Comparison of ENCODE assay signal across 9 cellular contexts in genomic region chr4:121252224-121252806, GRCh38.
DNase-seq lines count a peak whose midpoint lies in the region; ATAC-seq and TF ChIP-seq lines count a peak whose summit lies in the region.
"Had no signal": no experiment of that assay in that cellular context is flagged by ENCODE, and none has a peak within 500 bp of the region (broad histone marks: within the 10 kb centered on the region; RNA-seq: fewer than 3 reads in every experiment).

No MANE protein-coding gene starts in this region.

- peaks cover 16% of the 10 kb centered on the region for H3K36me3 Mint-ChIP-seq in activated CD8-positive, alpha-beta memory T cell treated with anti-CD3 and anti-CD28 coated beads, Interleukin-2, amount 10 ng/mL, durations not matched to agents 7 days and 5 days

- H3K27ac Mint-ChIP-seq in activated CD8-positive, alpha-beta memory T cell treated with anti-CD3 and anti-CD28 coated beads, Interleukin-2, amount 10 ng/mL, durations not matched to agents 7 days and 5 days, result peak overlapping the region; percentile 71

- peak; percentile 36 for ATAC-seq in HG02885 (IDR thresholded peaks at IDR 0.05; ENCODE audit: poor library complexity, unreplicated experiment)
- no peak for ATAC-seq in activated CD8-positive, alpha-beta memory T cell treated with anti-CD3 and anti-CD28 coated beads, Interleukin-2, amount 10 ng/mL, durations not matched to agents 7 days and 5 days

- H3K4me1 Mint-ChIP-seq in activated CD8-positive, alpha-beta memory T cell treated with anti-CD3 and anti-CD28 coated beads, Interleukin-2, amount 10 ng/mL, durations not matched to agents 7 days and 5 days, result peaks cover 75% of the 10 kb centered on the region

- H3K4me3 Mint-ChIP-seq in activated CD8-positive, alpha-beta memory T cell treated with anti-CD3 and anti-CD28 coated beads, Interleukin-2, amount 10 ng/mL, durations not matched to agents 7 days and 5 days, result no peak overlapping the region

- TF ChIP-seq CTCF in epithelial cell of esophagus (IDR thresholded peaks at IDR 0.05; ENCODE audit: insufficient read depth, low read depth, low read length, missing control alignments), result peak; percentile 95

- DNase-seq in NCI-H1417 (lab: John Stamatoyannopoulos, UW), result peak; percentile 52 to 85 (median 55)
- DNase-seq in NCI-H1417 treated with DMSO at 0.1 percent for 48 hours (lab: John Stamatoyannopoulos, UW), result no peak
- DNase-seq in NCI-H748 treated with DMSO at 0.1 percent for 48 hours (lab: John Stamatoyannopoulos, UW), result peak; percentile 3
- DNase-seq in activated CD8-positive, alpha-beta memory T cell treated with anti-CD3 and anti-CD28 coated beads, Interleukin-2, amount 10 ng/mL, durations not matched to agents 7 days and 5 days, result peak; percentile 77
- DNase-seq in epithelial cell of esophagus (ENCODE audit: low read depth), result peak; percentile 74
- peak; percentile 73 for DNase-seq in mucosa of gallbladder (ENCODE audit: low spot score)
- DNase-seq in stimulated activated naive CD4-positive, alpha-beta T cell (lab: John Stamatoyannopoulos, UW), result peak in 5 of 6 experiments; percentile 22 to 49 (median 40)

- H3K9me3 Mint-ChIP-seq in activated CD8-positive, alpha-beta memory T cell treated with anti-CD3 and anti-CD28 coated beads, Interleukin-2, amount 10 ng/mL, durations not matched to agents 7 days and 5 days (ENCODE audit: low read depth), result no peaks in the 10 kb centered on the region

- CTCF ChIA-PET in activated CD8-positive, alpha-beta memory T cell treated with anti-CD3 and anti-CD28 coated beads, Interleukin-2, amount 10 ng/mL, durations not matched to agents 7 days and 5 days (lab: Charles Lee), result interaction anchor here (0.9 to 10.1 kb wide), 14 partner anchors 9 to 133 kb away, joined by 3 to 142 read pairs (median 4); no protein-coding TSS in a partner anchor

- H3K27me3 Mint-ChIP-seq in activated CD8-positive, alpha-beta memory T cell treated with anti-CD3 and anti-CD28 coated beads, Interleukin-2, amount 10 ng/mL, durations not matched to agents 7 days and 5 days, result no peaks in the 10 kb centered on the region

- H3K4me3 ChIP-seq in epithelial cell of esophagus (ENCODE audit: low read length), result no peak overlapping the region
- H3K4me3 ChIP-seq: BLaER1 had no signal
